In genomic region chr12:116559080-116559329, GRCh38 we compare ENCODE assay signal across 8 cellular contexts. TPM values are rescaled to one million over a fixed set of nuclear protein-coding genes. Genes with fewer than 3 reads are reported as not detected.
DNase-seq lines count a peak whose midpoint lies in the region; ATAC-seq and TF ChIP-seq lines count a peak whose summit lies in the region.

No MANE protein-coding gene starts in this region.

- H3K4me3 ChIP-seq in skeletal muscle tissue (ENCODE audit: low read length in 3 of 3) = no peak overlapping the region

- H3K27me3 Mint-ChIP-seq in central memory CD8-positive, alpha-beta T cell = no peaks in the 10 kb centered on the region
- H3K27me3 Mint-ChIP-seq in HFFc6 (ENCODE audit: insufficient read depth) = no peaks in the 10 kb centered on the region

- H3K27me3 ChIP-seq in skeletal muscle tissue (ENCODE audit: control insufficient read depth in 3 of 3, insufficient read depth in 3 of 3, low read length in 3 of 3) = no peaks in the 10 kb centered on the region

- peak overlapping the region; percentile 80 for H3K4me3 Mint-ChIP-seq in central memory CD8-positive, alpha-beta T cell
- H3K4me3 Mint-ChIP-seq in HFFc6 = no peak overlapping the region

- no peak for TF ChIP-seq CTCF in GM13976 (IDR thresholded peaks at IDR 0.05; ENCODE audit: borderline replicate concordance, control extremely low read depth, extremely low read depth, insufficient read depth, missing control alignments)
- TF ChIP-seq CTCF in HFFc6 (IDR thresholded peaks at IDR 0.05) = no peak

- in situ Hi-C loops in GM13976 (cut with MboI; ENCODE audit: low sequenced_read_pairs, unreplicated experiment) = no loop called here

- peak overlapping the region in 1 of 3 donors; percentile 25 for H3K9ac ChIP-seq in skeletal muscle tissue (ENCODE audit: low read depth in 1 of 3, low read length in 3 of 3)

- peaks cover 28% of the 10 kb centered on the region for H3K4me1 Mint-ChIP-seq in central memory CD8-positive, alpha-beta T cell
- H3K4me1 Mint-ChIP-seq in HFFc6 (ENCODE audit: low read depth) = peaks cover 17% of the 10 kb centered on the region

- ATAC-seq in GM21381 (IDR thresholded peaks at IDR 0.05; ENCODE audit: unreplicated experiment) (peak; percentile 47), HG03571 (IDR thresholded peaks at IDR 0.05; ENCODE audit: unreplicated experiment) (peak; percentile 40)
- peak; percentile 12 for ATAC-seq in central memory CD8-positive, alpha-beta T cell (replicated peaks; ENCODE audit: extremely low read depth, poor library complexity, severe bottlenecking)

- H3K9me3 ChIP-seq in skeletal muscle tissue (ENCODE audit: control insufficient read depth in 3 of 3, low read length in 3 of 3) = no peaks in the 10 kb centered on the region

- no peaks in the 10 kb centered on the region for H3K36me3 ChIP-seq in skeletal muscle tissue (ENCODE audit: control insufficient read depth in 3 of 3, insufficient read depth in 3 of 3, low read length in 3 of 3)

- peaks cover 5% of the 10 kb centered on the region for H3K9me3 Mint-ChIP-seq in central memory CD8-positive, alpha-beta T cell
- H3K9me3 Mint-ChIP-seq in HFFc6 = peaks cover 11% of the 10 kb centered on the region

- H3K4me1 ChIP-seq in skeletal muscle tissue (ENCODE audit: control insufficient read depth in 3 of 3, insufficient read depth in 3 of 3, low read length in 3 of 3) = peaks cover 9 to 10% (median 9%) of the 10 kb centered on the region in 3 donors

- H3K27ac Mint-ChIP-seq in central memory CD8-positive, alpha-beta T cell (ENCODE audit: low read depth) = peak overlapping the region; percentile 95
- H3K27ac Mint-ChIP-seq in HFFc6 = no peak overlapping the region

- H3K36me3 Mint-ChIP-seq in central memory CD8-positive, alpha-beta T cell (ENCODE audit: insufficient read depth) = peaks cover 8% of the 10 kb centered on the region
- H3K36me3 Mint-ChIP-seq in HFFc6 (ENCODE audit: low read depth) = peaks cover 9% of the 10 kb centered on the region

- peak; percentile 71 for DNase-seq in GM13976 (ENCODE audit: low spot score)
- no peak for DNase-seq in central memory CD8-positive, alpha-beta T cell (ENCODE audit: low spot score in 2 of 2)
- no peak for DNase-seq in NCI-H2107 (lab: John Stamatoyannopoulos, UW)
- DNase-seq in NCI-H1105 treated with DMSO at 0.1 percent for 48 hours (lab: John Stamatoyannopoulos, UW) = no peak
- no peak for DNase-seq in HFFc6

- H3K27ac ChIP-seq in skeletal muscle tissue (ENCODE audit: low read depth, low read length) = peak overlapping the region; percentile 50

RNA-seq across cellular contexts. Expression of gene MAP1LC3B2, which starts 0.2 kb away (rescaled TPM):
- total RNA-seq in skeletal muscle tissue = not detected
- total RNA-seq in HFFc6 (2021; fragmentation: NEBNext Ultra II Directional; extraction: Animal tissue kit (Norgen Biotek cat#: 25700)) = 1 to 10 TPM; 1.7 to 3.7 (median 2.9) TPM
